ENCODE assay signal across 16 cellular contexts in the genomic region with DNA sequence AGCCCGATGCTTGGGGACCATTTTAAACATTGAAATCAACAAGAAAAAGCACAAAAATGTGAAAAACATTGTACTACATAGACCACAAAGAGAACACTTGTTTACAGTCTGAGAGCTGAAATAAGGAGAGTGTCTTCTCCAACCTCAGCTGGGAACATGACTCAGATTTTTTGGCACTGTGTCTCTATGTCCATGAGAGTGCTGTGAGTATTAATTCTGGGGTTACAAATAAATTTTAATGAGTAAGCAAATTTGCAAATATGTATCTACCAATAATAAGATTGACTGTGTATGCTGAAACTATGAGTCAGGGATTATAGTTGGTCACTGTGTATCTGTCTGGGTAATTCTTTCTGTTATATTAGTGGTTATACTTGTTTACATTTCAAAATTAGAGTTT.
DNase-seq lines count a peak whose midpoint lies in the region; ATAC-seq, FAIRE-seq and TF ChIP-seq lines count a peak whose summit lies in the region.
"Had no signal": no experiment of that assay in that cellular context is flagged by ENCODE, and none has a peak within 500 bp of the region (broad histone marks: within the 10 kb centered on the region; RNA-seq: fewer than 3 reads in every experiment).

No MANE protein-coding gene starts in this region.

- H3K4me3 ChIP-seq in A549 (no peak overlapping the region), choroid plexus epithelial cell (ENCODE audit: low read depth, low read length) (no peak overlapping the region), liver (ENCODE audit: low read depth in 1 of 3, low read length in 3 of 3) (no peak overlapping the region)
- H3K4me3 ChIP-seq in CD8-positive, alpha-beta T cell (ENCODE audit: low read depth, low read length), result no peak overlapping the region
- H3K4me3 ChIP-seq: BLaER1, colonic mucosa, suprapubic skin had no signal

- H3K4me3 Mint-ChIP-seq in CD8-positive, alpha-beta T cell, result no peak overlapping the region
- H3K4me3 Mint-ChIP-seq: naive B cell had no signal

- H3K4me1 ChIP-seq in A549, result peaks cover 23% of the 10 kb centered on the region
- peaks cover 2 to 30% (median 26%) of the 10 kb centered on the region in 4 donors for H3K4me1 ChIP-seq in liver (ENCODE audit: control insufficient read depth in 4 of 4, insufficient read depth in 4 of 4, low read length in 3 of 4)
- H3K4me1 ChIP-seq in CD8-positive, alpha-beta T cell (ENCODE audit: insufficient read depth, low read length), result no peaks in the 10 kb centered on the region
- H3K4me1 ChIP-seq: BLaER1, colonic mucosa had no signal

- CTCF ChIA-PET in A549 (lab: Yijun Ruan, JAX), result interaction anchor here (0.5 to 0.8 kb wide), 2 partner anchors 20 to 33 kb away, joined by 3 to 6 read pairs; no protein-coding TSS in a partner anchor
- CTCF ChIA-PET in CD8-positive, alpha-beta T cell (lab: Charles Lee), result no interaction called here

- H3K4me2 ChIP-seq in A549, result peak overlapping the region; percentile 55
- H3K4me2 ChIP-seq: BLaER1 had no signal

- H3K27ac Mint-ChIP-seq in CD8-positive, alpha-beta T cell, result no peak overlapping the region

- TF ChIP-seq RAD21 in A549 (conservative IDR thresholded peaks at IDR 0.05 in 1 of 2, IDR thresholded peaks at IDR 0.05 in 1 of 2), result no peak
- no peak for TF ChIP-seq RAD21 in liver (IDR thresholded peaks at IDR 0.05)

- H3K36me3 Mint-ChIP-seq in CD8-positive, alpha-beta T cell, result no peaks in the 10 kb centered on the region
- H3K36me3 Mint-ChIP-seq: naive B cell had no signal

- H3K9me3 Mint-ChIP-seq in CD8-positive, alpha-beta T cell, result no peaks in the 10 kb centered on the region
- H3K9me3 Mint-ChIP-seq: naive B cell had no signal

- TF ChIP-seq POLR2A in A549 (IDR thresholded peaks at IDR 0.05; ENCODE audit: low read length), result no peak

- no peak for FAIRE-seq in A549 (lab: Jason Lieb, UNC)
- FAIRE-seq: GM19239, TTC549 had no signal

- ATAC-seq in A549 (peak; percentile 51 to 59; a peak in 4 of 6 replicates), HG03025 (IDR thresholded peaks at IDR 0.05; ENCODE audit: low FRiP score, unreplicated experiment) (no peak)
- ATAC-seq in CD8-positive, alpha-beta T cell, result no peak

- H3K27ac ChIP-seq in A549, result peak overlapping the region in 1 of 2 experiments; percentile 40; a peak in 1 of 6 replicates
- peak overlapping the region; percentile 34 to 69 for H3K27ac ChIP-seq in liver (ENCODE audit: low read depth in 1 of 2, low read length in 2 of 2)
- H3K27ac ChIP-seq in CD8-positive, alpha-beta T cell (ENCODE audit: low read depth, low read length), result no peak overlapping the region
- H3K27ac ChIP-seq: BLaER1, colonic mucosa, suprapubic skin had no signal

- WGBS in A549 (ENCODE audit: missing lambda C conversion rate), result 5% methylated on average over 1 of the region's 1 CpG
- 63% methylated on average over 1 of the region's 1 CpG for WGBS in liver

- H3K27me3 ChIP-seq in liver (ENCODE audit: control insufficient read depth in 4 of 4, insufficient read depth in 4 of 4, low read length in 3 of 4), result no peaks in the 10 kb centered on the region
- H3K27me3 ChIP-seq in CD8-positive, alpha-beta T cell (ENCODE audit: insufficient read depth, low read length), result no peaks in the 10 kb centered on the region
- H3K27me3 ChIP-seq: BLaER1, colonic mucosa, suprapubic skin had no signal

- no peaks in the 10 kb centered on the region for H3K36me3 ChIP-seq in liver (ENCODE audit: control insufficient read depth in 4 of 4, insufficient read depth in 3 of 4, low read depth in 1 of 4, low read length in 3 of 4)
- H3K36me3 ChIP-seq in CD8-positive, alpha-beta T cell (ENCODE audit: insufficient read depth, low read length), result no peaks in the 10 kb centered on the region
- H3K36me3 ChIP-seq: BLaER1, colonic mucosa, suprapubic skin had no signal

- H3K9me3 ChIP-seq in A549, result no peaks in the 10 kb centered on the region
- no peaks in the 10 kb centered on the region for H3K9me3 ChIP-seq in liver (ENCODE audit: control insufficient read depth in 4 of 4, low read length in 3 of 4)
- H3K9me3 ChIP-seq in CD8-positive, alpha-beta T cell (ENCODE audit: low read length), result no peaks in the 10 kb centered on the region
- H3K9me3 ChIP-seq: BLaER1, colonic mucosa, suprapubic skin had no signal

- TF ChIP-seq EP300 in A549 (IDR thresholded peaks at IDR 0.05), result no peak

- POLR2A ChIA-PET in A549 (lab: Yijun Ruan, JAX), result no interaction called here
- POLR2A ChIA-PET in CD8-positive, alpha-beta T cell (lab: Charles Lee), result no interaction called here

- intact Hi-C loops in CD8-positive, alpha-beta T cell (cut with DNase I, micrococcal nuclease), result no loop called here

- H3K27me3 Mint-ChIP-seq in CD8-positive, alpha-beta T cell (ENCODE audit: low read depth), result no peaks in the 10 kb centered on the region
- H3K27me3 Mint-ChIP-seq: naive B cell had no signal

- DNase-seq in A549 (ENCODE audit: low read depth in 1 of 2, low spot score in 1 of 2), result peak in 1 of 2 experiments; percentile 3
- DNase-seq in M059J (ENCODE audit: low read depth), result peak; percentile 65
- peak; percentile 94 for DNase-seq in choroid plexus epithelial cell (ENCODE audit: low read depth)
- DNase-seq in D341Med (ENCODE audit: low spot score), result no peak
- DNase-seq in retina, result no peak
- no peak for DNase-seq in CD8-positive, alpha-beta T cell
- DNase-seq: colonic mucosa; naive B cell; NCI-H1092; stimulated activated CD4-positive, alpha-beta T cell treated with anti-CD3 and anti-CD28 coated beads, Interleukin-2, amount 100 ng/mL, for 24 hours had no signal

- peak overlapping the region in 1 of 2 donors; percentile 3 for H3K9ac ChIP-seq in liver (ENCODE audit: low read depth in 1 of 2, low read length in 2 of 2)
- H3K9ac ChIP-seq: BLaER1 had no signal

- TF ChIP-seq CTCF in A549 (IDR thresholded peaks at IDR 0.05) (no peak), choroid plexus epithelial cell (conservative IDR thresholded peaks at IDR 0.05; ENCODE audit: low read depth, low read length) (no peak), liver (IDR thresholded peaks at IDR 0.05; ENCODE audit: low read depth, low read length, missing input control) (no peak)
- no peak for TF ChIP-seq CTCF in CD8-positive, alpha-beta T cell (IDR thresholded peaks at IDR 0.05)

- H3K4me1 Mint-ChIP-seq in CD8-positive, alpha-beta T cell (ENCODE audit: low read depth), result no peaks in the 10 kb centered on the region

TF ChIP-seq in A549, 52 proteins besides CTCF, POLR2A, EP300 and RAD21:
- no peak for TF ChIP-seq FOSL2 (IDR thresholded peaks at IDR 0.05)
- peak; percentile 42; the same call in 1 of the 2 replicates for TF ChIP-seq FOSL2 (CRISPR knock-in tag; IDR thresholded peaks at IDR 0.05)
- no peak for TF ChIP-seq RNF2 (IDR thresholded peaks at IDR 0.05; ENCODE audit: borderline replicate concordance, low read depth)
- no peak for TF ChIP-seq NR3C1 (IDR thresholded peaks at IDR 0.05)
- peak; percentile 92 for TF ChIP-seq MAFK (IDR thresholded peaks at IDR 0.05; ENCODE audit: partially characterized antibody)
- no peak for TF ChIP-seq JUNB (IDR thresholded peaks at IDR 0.05)

TF ChIP-seq in liver, 16 proteins besides CTCF, POLR2A, EP300 and RAD21:
- TF ChIP-seq, protein P1, sequence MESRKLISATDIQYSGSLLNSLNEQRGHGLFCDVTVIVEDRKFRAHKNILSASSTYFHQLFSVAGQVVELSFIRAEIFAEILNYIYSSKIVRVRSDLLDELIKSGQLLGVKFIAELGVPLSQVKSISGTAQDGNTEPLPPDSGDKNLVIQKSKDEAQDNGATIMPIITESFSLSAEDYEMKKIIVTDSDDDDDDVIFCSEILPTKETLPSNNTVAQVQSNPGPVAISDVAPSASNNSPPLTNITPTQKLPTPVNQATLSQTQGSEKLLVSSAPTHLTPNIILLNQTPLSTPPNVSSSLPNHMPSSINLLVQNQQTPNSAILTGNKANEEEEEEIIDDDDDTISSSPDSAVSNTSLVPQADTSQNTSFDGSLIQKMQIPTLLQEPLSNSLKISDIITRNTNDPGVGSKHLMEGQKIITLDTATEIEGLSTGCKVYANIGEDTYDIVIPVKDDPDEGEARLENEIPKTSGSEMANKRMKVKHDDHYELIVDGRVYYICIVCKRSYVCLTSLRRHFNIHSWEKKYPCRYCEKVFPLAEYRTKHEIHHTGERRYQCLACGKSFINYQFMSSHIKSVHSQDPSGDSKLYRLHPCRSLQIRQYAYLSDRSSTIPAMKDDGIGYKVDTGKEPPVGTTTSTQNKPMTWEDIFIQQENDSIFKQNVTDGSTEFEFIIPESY (IDR thresholded peaks at IDR 0.05), result no peak
- TF ChIP-seq JUND (IDR thresholded peaks at IDR 0.05), result peak in 1 of 2 donors; percentile 1

Comparison
In these comparisons a context has a peak if more than half of its experiments do, and no peak if none do; other contexts are left out.
1. ATAC-seq: peak in A549 (2 of 2); none in CD8-positive, alpha-beta T cell (single experiment) and HG03025 (single experiment).
2. DNase-seq: peak in M059J (single experiment) and choroid plexus epithelial cell (single experiment); none in D341Med (single experiment), retina (single experiment) and CD8-positive, alpha-beta T cell (0 of 7).